ENCODE assay signal across 19 cellular contexts in genomic region chr21:26179501-26179900, GRCh38. TPM values are rescaled to one million over a fixed set of nuclear protein-coding genes. Genes with fewer than 3 reads are reported as not detected.
DNase-seq lines count a peak whose midpoint lies in the region; ATAC-seq and TF ChIP-seq lines count a peak whose summit lies in the region.
"Had no signal": no experiment of that assay in that cellular context is flagged by ENCODE, and none has a peak within 500 bp of the region (broad histone marks: within the 10 kb centered on the region; RNA-seq: fewer than 3 reads in every experiment).

No MANE protein-coding gene starts in this region.

- H2AFZ ChIP-seq in smooth muscle cell (ENCODE audit: low read depth): no peak overlapping the region

- H3K36me3 Mint-ChIP-seq in naive thymus-derived CD8-positive, alpha-beta T cell: no peaks in the 10 kb centered on the region
- H3K36me3 Mint-ChIP-seq: CD8-positive, alpha-beta T cell; IgD-negative memory B cell had no signal

- H3K27ac ChIP-seq in smooth muscle cell (ENCODE audit: low read depth): peak overlapping the region; percentile 49
- H3K27ac ChIP-seq: BLaER1 treated with 17β-estradiol and CSF1 and Interleukin-3, amounts not matched to agents 10 nM and 100 nM had no signal

- no peak overlapping the region for H3K9ac ChIP-seq in smooth muscle cell (ENCODE audit: low read depth)
- H3K9ac ChIP-seq: BLaER1 treated with 17β-estradiol and CSF1 and Interleukin-3, amounts not matched to agents 10 nM and 100 nM had no signal

- no peak overlapping the region for H3K4me2 ChIP-seq in smooth muscle cell
- H3K4me2 ChIP-seq: BLaER1 treated with 17β-estradiol and CSF1 and Interleukin-3, amounts not matched to agents 10 nM and 100 nM had no signal

- no peak for ATAC-seq in naive thymus-derived CD8-positive, alpha-beta T cell
- no peak for ATAC-seq in HG02970 (IDR thresholded peaks at IDR 0.05; ENCODE audit: low FRiP score, unreplicated experiment)
- ATAC-seq: CD8-positive, alpha-beta T cell; HepG2 had no signal

- H3F3A ChIP-seq in smooth muscle cell (ENCODE audit: low read depth): peaks cover 7% of the 10 kb centered on the region

- 61% methylated on average over 4 of the region's 4 CpGs for WGBS in smooth muscle cell (ENCODE audit: low lambda C conversion rate)

- no peaks in the 10 kb centered on the region for H3K27me3 ChIP-seq in smooth muscle cell (ENCODE audit: low read depth)
- H3K27me3 ChIP-seq: BLaER1 treated with 17β-estradiol and CSF1 and Interleukin-3, amounts not matched to agents 10 nM and 100 nM had no signal

- H3K4me1 ChIP-seq in smooth muscle cell (ENCODE audit: low read depth): peaks cover 7% of the 10 kb centered on the region
- H3K4me1 ChIP-seq: HAP-1 had no signal

- H3K4me3 ChIP-seq in foreskin fibroblast (ENCODE audit: low read depth in 1 of 2, low read length in 2 of 2) (no peak overlapping the region), smooth muscle cell (no peak overlapping the region)
- H3K4me3 ChIP-seq: BLaER1 treated with 17β-estradiol and CSF1 and Interleukin-3, amounts not matched to agents 10 nM and 100 nM; HAP-1 had no signal

- no peaks in the 10 kb centered on the region for H3K36me3 ChIP-seq in smooth muscle cell (ENCODE audit: low read depth)
- H3K36me3 ChIP-seq: BLaER1 treated with 17β-estradiol and CSF1 and Interleukin-3, amounts not matched to agents 10 nM and 100 nM; HAP-1 had no signal

- H4K20me1 ChIP-seq in smooth muscle cell (ENCODE audit: low read depth): no peaks in the 10 kb centered on the region
- H4K20me1 ChIP-seq: BLaER1 treated with 17β-estradiol and CSF1 and Interleukin-3, amounts not matched to agents 10 nM and 100 nM had no signal

- TF ChIP-seq CTCF in foreskin fibroblast (IDR thresholded peaks at IDR 0.05; ENCODE audit: low read depth, low read length): no peak
- no peak for TF ChIP-seq CTCF in smooth muscle cell (IDR thresholded peaks at IDR 0.05; ENCODE audit: borderline replicate concordance, insufficient read depth, poor library complexity, severe bottlenecking)

- H3K9me3 ChIP-seq in smooth muscle cell (replicated peaks; ENCODE audit: low read depth): no peaks in the 10 kb centered on the region
- H3K9me3 ChIP-seq: BLaER1 treated with 17β-estradiol and CSF1 and Interleukin-3, amounts not matched to agents 10 nM and 100 nM; HAP-1 had no signal

- no peaks in the 10 kb centered on the region for H3K79me2 ChIP-seq in smooth muscle cell (ENCODE audit: low read depth)

- no peaks in the 10 kb centered on the region for H3K4me1 Mint-ChIP-seq in naive thymus-derived CD8-positive, alpha-beta T cell

- H3K9me3 Mint-ChIP-seq in naive thymus-derived CD8-positive, alpha-beta T cell: peaks cover 0 to 4% (median 0%) of the 10 kb centered on the region in 9 donors
- H3K9me3 Mint-ChIP-seq: CD8-positive, alpha-beta T cell had no signal

- peaks cover 5 to 9% (median 6%) of the 10 kb centered on the region in 5 donors for H3K27me3 Mint-ChIP-seq in naive thymus-derived CD8-positive, alpha-beta T cell

- DNase-seq in EH (ENCODE audit: low read depth) (peak; percentile 59), HCEC 1CT (peak; percentile 46), foreskin fibroblast (peak; percentile 17 to 50), smooth muscle cell (lab: John Stamatoyannopoulos, UW; ENCODE audit: unreplicated experiment) (no peak), NCI-H1694 (lab: John Stamatoyannopoulos, UW) (no peak)
- DNase-seq in naive thymus-derived CD8-positive, alpha-beta T cell: no peak
- DNase-seq: 8988T; CD8-positive, alpha-beta T cell; DMS 273 treated with DMSO at 0.1 percent for 48 hours; DMS53; DND-41; GF-D8; KBM-7 had no signal

- POLR2A ChIA-PET in naive thymus-derived CD8-positive, alpha-beta T cell (lab: Charles Lee): no interaction called here

- no peak overlapping the region for H3K27ac Mint-ChIP-seq in naive thymus-derived CD8-positive, alpha-beta T cell
- H3K27ac Mint-ChIP-seq: B cell; CD8-positive, alpha-beta T cell; IgD-negative memory B cell had no signal

- H3K4me3 Mint-ChIP-seq in naive thymus-derived CD8-positive, alpha-beta T cell: no peak overlapping the region
- H3K4me3 Mint-ChIP-seq: B cell; CD8-positive, alpha-beta T cell; IgD-negative memory B cell had no signal

RNA-seq across cellular contexts. Expression of gene APP, which starts 8.9 kb away (rescaled TPM):
- total RNA-seq in smooth muscle cell: 431 and 459 TPM in 2 replicates
- polyA plus RNA-seq in smooth muscle cell: 61.6 and 65.3 TPM in 2 replicates
- total RNA-seq in naive thymus-derived CD8-positive, alpha-beta T cell: 10 to 100 TPM; 31.0 to 33.8 TPM
- 1 to 10 TPM; 6.9 to 8.7 (median 7.6) TPM for polyA plus RNA-seq in naive thymus-derived CD8-positive, alpha-beta T cell

Comparison
In these comparisons a context has a peak if more than half of its experiments do, and no peak if none do; other contexts are left out.
1. DNase-seq: peak in EH (single experiment), HCEC 1CT (single experiment) and foreskin fibroblast (2 of 2); none in smooth muscle cell (single experiment), naive thymus-derived CD8-positive, alpha-beta T cell (0 of 10) and NCI-H1694 (single experiment).
2. RNA of gene APP, which starts 8.9 kb away (total RNA-seq): 431 to 459 TPM in smooth muscle cell; 31.0 to 33.8 TPM in naive thymus-derived CD8-positive, alpha-beta T cell; every median in the first group is over 10 times any median in the second.